13 cellular contexts compared by ENCODE assay signal in the genomic region with DNA sequence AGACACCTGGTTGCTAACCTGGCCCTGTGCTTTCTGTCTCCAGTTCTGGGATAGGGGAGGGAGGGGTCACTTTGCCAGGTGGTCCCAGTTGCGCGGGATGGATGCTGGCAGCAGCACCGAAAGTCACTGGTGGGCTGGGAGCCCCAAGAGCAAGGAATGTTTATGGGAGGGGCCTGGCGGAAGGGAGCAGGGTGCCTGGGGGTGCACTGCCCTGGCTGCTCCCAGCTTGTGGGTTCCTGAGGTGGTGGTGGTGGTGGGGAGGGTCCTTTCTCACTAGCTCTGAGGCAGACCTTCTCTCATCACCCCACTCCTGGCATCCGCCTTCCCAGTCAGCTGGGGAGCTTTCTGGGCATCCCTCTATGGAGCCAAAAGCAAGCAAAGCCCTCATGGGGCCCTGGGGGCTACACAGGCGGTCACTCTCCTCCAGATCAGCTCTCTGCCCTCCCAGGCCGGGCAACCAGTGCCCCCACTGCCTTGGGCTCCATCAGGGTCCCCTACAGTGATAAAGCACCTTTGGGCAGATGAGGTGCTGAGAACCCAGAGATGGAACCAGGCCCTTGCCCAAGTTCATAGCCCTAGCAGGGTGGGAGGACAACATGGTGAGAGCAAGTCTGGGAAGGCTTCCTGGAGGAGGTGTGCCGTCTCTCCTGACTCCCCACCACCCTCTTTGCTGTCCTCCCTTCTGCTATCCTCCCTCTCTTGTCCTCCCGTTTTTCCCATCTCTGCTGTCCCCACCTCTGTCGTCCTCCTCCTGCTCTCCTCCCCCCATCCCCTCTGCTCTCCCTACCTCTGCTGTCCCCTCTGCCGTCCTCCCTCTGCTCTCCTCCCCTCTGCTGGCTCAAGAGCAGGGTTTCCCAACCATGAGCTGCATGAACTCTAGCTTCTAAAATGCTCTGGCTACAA.
"Had no signal": no experiment of that assay in that cellular context is flagged by ENCODE, and none has a peak within 500 bp of the region (broad histone marks: within the 10 kb centered on the region; RNA-seq: fewer than 3 reads in every experiment).

No MANE protein-coding gene starts in this region.

- H3K4me3 Mint-ChIP-seq: activated CD4-positive, alpha-beta T cell treated with anti-CD3 and anti-CD28 coated beads, Interleukin-2, amount 10 ng/mL, durations not matched to agents 7 days and 5 days; activated naive CD4-positive, alpha-beta T cell treated with anti-CD3 and anti-CD28 coated beads, Interleukin-2, amount 50 U/mL, for 24 hours; activated T-cell treated with anti-CD3 and anti-CD28 coated beads, Interleukin-2, amount 50 U/mL, for 72 hours; memory B cell; stimulated activated naive CD8-positive, alpha-beta T cell treated with anti-CD3 and anti-CD28 coated beads, Interleukin-15, Interleukin-2, amounts not matched to agents 100 ng/mL and 50 ng/mL, for 24 hours had no signal

- H3K27me3 ChIP-seq: ascending aorta, breast epithelium, gastrocnemius medialis, tibial nerve, uterus had no signal

- H3K36me3 Mint-ChIP-seq: activated naive CD4-positive, alpha-beta T cell treated with anti-CD3 and anti-CD28 coated beads, Interleukin-2, amount 50 U/mL, for 24 hours had no signal

- DNase-seq: gastrocnemius medialis had no signal

- H3K4me1 ChIP-seq: ascending aorta, breast epithelium, psoas muscle, tibial nerve, uterus had no signal

- H3K4me3 ChIP-seq: ascending aorta, breast epithelium, coronary artery, gastrocnemius medialis, psoas muscle, tibial nerve, uterus had no signal

- H3K36me3 ChIP-seq: breast epithelium, uterus had no signal

- H3K27me3 Mint-ChIP-seq: activated CD4-positive, alpha-beta T cell treated with anti-CD3 and anti-CD28 coated beads, Interleukin-2, amount 10 ng/mL, durations not matched to agents 7 days and 5 days; activated naive CD4-positive, alpha-beta T cell treated with anti-CD3 and anti-CD28 coated beads, Interleukin-2, amount 50 U/mL, for 24 hours; stimulated activated naive CD8-positive, alpha-beta T cell treated with anti-CD3 and anti-CD28 coated beads, Interleukin-15, Interleukin-2, amounts not matched to agents 100 ng/mL and 50 ng/mL, for 24 hours had no signal

- H3K4me1 Mint-ChIP-seq: activated CD4-positive, alpha-beta T cell treated with anti-CD3 and anti-CD28 coated beads, Interleukin-2, amount 10 ng/mL, durations not matched to agents 7 days and 5 days; activated naive CD4-positive, alpha-beta T cell treated with anti-CD3 and anti-CD28 coated beads, Interleukin-2, amount 50 U/mL, for 24 hours; memory B cell had no signal

- H3K9me3 ChIP-seq: ascending aorta, breast epithelium, gastrocnemius medialis, psoas muscle, tibial nerve, uterus had no signal

- H3K27ac ChIP-seq: ascending aorta, breast epithelium, coronary artery, gastrocnemius medialis, psoas muscle, tibial nerve, uterus had no signal

- H3K9me3 Mint-ChIP-seq: activated CD4-positive, alpha-beta T cell treated with anti-CD3 and anti-CD28 coated beads, Interleukin-2, amount 10 ng/mL, durations not matched to agents 7 days and 5 days; activated naive CD4-positive, alpha-beta T cell treated with anti-CD3 and anti-CD28 coated beads, Interleukin-2, amount 50 U/mL, for 24 hours; activated T-cell treated with anti-CD3 and anti-CD28 coated beads, Interleukin-2, amount 50 U/mL, for 72 hours; memory B cell; stimulated activated naive CD8-positive, alpha-beta T cell treated with anti-CD3 and anti-CD28 coated beads, Interleukin-15, Interleukin-2, amounts not matched to agents 100 ng/mL and 50 ng/mL, for 24 hours had no signal

- FAIRE-seq: endometrium had no signal
